Comparison of ENCODE assay signal across 1 cellular context in the genomic region with DNA sequence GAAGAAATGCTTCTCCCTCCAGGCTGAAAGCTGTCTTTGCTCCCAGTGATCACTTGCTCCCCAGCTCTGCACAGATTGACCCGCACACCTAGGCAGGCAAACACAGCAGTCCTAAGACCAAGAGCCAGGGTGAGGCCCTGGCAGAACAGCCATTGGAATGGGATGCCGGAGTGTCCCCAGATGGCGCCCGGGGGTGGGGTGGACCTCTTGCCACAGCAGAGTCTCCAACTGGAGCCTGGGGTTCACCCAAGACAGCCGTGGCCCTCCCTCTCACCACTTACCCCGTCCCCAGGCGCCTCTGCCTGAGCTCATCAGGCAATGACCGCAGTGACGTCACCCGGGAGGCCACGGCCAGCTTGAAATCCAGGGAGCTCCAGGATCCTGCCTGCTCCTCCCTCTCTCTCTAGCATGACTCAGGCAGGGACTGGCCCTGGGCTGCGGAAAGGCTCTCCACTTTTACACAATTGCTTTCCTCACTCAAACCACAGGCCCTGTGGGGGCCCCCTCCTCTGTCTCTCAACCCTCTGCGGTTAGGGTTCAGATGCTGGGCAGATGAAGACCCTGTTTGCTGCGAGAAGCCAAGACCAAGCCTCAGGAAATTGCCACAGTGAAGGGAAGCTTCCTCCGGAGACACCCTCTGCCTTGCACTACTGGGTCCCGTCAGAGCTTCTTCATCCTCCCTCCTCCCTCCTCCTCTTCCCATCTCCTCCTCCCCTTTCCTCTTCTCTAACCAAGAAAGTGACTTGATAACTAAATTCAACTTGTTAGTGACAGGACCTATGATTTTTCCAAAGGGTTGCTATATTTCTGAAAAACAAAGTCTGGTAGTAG.
A peak's percentile ranks its signal among the peaks of the same experiment; 100 is the strongest.
TF ChIP-seq lines count a peak whose summit lies in the region.

No MANE protein-coding gene starts in this region.

TF ChIP-seq in WTC11, 78 proteins besides CTCF, POLR2A, EP300 and RAD21 (continued from another document):
- TF ChIP-seq, protein P1, sequence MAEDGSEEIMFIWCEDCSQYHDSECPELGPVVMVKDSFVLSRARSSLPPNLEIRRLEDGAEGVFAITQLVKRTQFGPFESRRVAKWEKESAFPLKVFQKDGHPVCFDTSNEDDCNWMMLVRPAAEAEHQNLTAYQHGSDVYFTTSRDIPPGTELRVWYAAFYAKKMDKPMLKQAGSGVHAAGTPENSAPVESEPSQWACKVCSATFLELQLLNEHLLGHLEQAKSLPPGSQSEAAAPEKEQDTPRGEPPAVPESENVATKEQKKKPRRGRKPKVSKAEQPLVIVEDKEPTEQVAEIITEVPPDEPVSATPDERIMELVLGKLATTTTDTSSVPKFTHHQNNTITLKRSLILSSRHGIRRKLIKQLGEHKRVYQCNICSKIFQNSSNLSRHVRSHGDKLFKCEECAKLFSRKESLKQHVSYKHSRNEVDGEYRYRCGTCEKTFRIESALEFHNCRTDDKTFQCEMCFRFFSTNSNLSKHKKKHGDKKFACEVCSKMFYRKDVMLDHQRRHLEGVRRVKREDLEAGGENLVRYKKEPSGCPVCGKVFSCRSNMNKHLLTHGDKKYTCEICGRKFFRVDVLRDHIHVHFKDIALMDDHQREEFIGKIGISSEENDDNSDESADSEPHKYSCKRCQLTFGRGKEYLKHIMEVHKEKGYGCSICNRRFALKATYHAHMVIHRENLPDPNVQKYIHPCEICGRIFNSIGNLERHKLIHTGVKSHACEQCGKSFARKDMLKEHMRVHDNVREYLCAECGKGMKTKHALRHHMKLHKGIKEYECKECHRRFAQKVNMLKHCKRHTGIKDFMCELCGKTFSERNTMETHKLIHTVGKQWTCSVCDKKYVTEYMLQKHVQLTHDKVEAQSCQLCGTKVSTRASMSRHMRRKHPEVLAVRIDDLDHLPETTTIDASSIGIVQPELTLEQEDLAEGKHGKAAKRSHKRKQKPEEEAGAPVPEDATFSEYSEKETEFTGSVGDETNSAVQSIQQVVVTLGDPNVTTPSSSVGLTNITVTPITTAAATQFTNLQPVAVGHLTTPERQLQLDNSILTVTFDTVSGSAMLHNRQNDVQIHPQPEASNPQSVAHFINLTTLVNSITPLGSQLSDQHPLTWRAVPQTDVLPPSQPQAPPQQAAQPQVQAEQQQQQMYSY (CRISPR knock-in tag; IDR thresholded peaks at IDR 0.05), result peak; percentile 50; the same call in 1 of the 2 replicates
- TF ChIP-seq NFATC4 (CRISPR knock-in tag; IDR thresholded peaks at IDR 0.05), result no peak
